In the genomic region with DNA sequence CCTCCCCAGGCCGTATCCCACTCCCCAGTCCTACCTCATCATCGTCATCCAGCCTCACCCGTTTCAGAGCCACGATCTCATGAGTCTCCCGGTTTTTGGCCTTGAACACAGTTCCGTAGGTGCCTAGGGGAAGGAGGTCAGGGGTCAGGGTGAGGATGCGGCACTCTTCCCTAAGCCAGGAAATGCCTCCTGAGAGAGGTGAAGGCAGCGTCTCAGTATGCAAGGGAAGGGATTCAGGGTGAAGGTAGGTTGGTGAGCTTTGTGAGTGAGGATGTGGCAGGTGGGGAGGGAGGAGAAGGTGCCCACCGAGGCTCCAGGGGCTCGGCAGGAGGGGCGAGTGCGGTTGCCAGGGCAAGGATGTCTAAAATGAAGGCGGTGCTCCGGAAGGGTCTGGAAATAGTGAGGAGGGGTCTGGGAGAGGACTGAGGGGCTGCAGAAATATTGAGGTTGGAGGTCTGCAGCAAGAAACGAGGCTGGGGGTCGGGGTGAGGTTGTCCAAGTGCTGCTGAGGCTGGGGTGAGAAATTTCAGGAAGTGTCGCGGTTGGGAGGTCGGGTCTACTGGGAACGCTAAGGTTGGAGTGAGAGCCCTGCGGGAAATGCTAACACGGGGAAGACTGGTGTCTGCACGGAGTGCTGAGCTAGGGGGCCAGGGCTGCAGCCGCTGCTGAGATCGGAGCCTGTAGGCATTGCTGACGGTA, we compare ENCODE assay signal across 8 cellular contexts. TPM values are rescaled to one million over a fixed set of nuclear protein-coding genes. Genes with fewer than 3 reads are reported as not detected.
A peak's percentile ranks its signal among the peaks of the same experiment; 100 is the strongest.
DNase-seq lines count a peak whose midpoint lies in the region; ATAC-seq and TF ChIP-seq lines count a peak whose summit lies in the region.

No MANE protein-coding gene starts in this region.

- TF ChIP-seq CTCF in GM23338 (conservative IDR thresholded peaks at IDR 0.05; ENCODE audit: low read depth in 2 of 2) (no peak), cardiac fibroblast (IDR thresholded peaks at IDR 0.05; ENCODE audit: low read depth, low read length) (no peak)

- no peaks in the 10 kb centered on the region for H3K36me3 Mint-ChIP-seq in GM23338 (ENCODE audit: low read depth)

- H3K4me1 Mint-ChIP-seq in GM23338, result peaks cover 46% of the 10 kb centered on the region

- no peaks in the 10 kb centered on the region for H3K9me3 ChIP-seq in Karpas-422 (ENCODE audit: low read length)
- no peaks in the 10 kb centered on the region for H3K9me3 ChIP-seq in muscle layer of colon (ENCODE audit: low read length)

- H3K4me1 ChIP-seq in GM23338 (ENCODE audit: insufficient read depth) (peaks cover 32% of the 10 kb centered on the region), Karpas-422 (ENCODE audit: low read length) (peaks cover 31% of the 10 kb centered on the region), muscle layer of colon (ENCODE audit: insufficient read depth, low read length) (peaks cover 38% of the 10 kb centered on the region)

- H3K4me3 Mint-ChIP-seq in GM23338, result peak overlapping the region; percentile 86

- H2AFZ ChIP-seq in GM23338 (peak overlapping the region; percentile 72), Karpas-422 (ENCODE audit: low read length) (peak overlapping the region; percentile 49; the same call in 1 of the 2 replicates)

- H3K4me3 ChIP-seq in GM23338 (peak overlapping the region; percentile 99), Karpas-422 (ENCODE audit: low read length) (peak overlapping the region; percentile 87), cardiac fibroblast (replicated peaks in 1 of 2; ENCODE audit: low read depth in 2 of 2, low read length in 2 of 2) (peak overlapping the region; percentile 69 to 73), muscle layer of colon (ENCODE audit: low read depth in 1 of 2, low read length in 2 of 2) (peak overlapping the region; percentile 44 to 97)

- H3K27ac Mint-ChIP-seq in GM23338, result no peak overlapping the region; the same call in 1 of the 2 replicates

- no peaks in the 10 kb centered on the region for H3K9me3 Mint-ChIP-seq in GM23338

- H3K4me2 ChIP-seq in GM23338 (peak overlapping the region; percentile 94), Karpas-422 (ENCODE audit: low read depth, low read length, poor library complexity, severe bottlenecking) (peak overlapping the region; percentile 82)

- H3K27ac ChIP-seq in GM23338 (ENCODE audit: low read depth), result no peak overlapping the region
- H3K27ac ChIP-seq in Karpas-422 (ENCODE audit: low read length), result no peak overlapping the region
- H3K27ac ChIP-seq in muscle layer of colon (ENCODE audit: low read depth, low read length), result peak overlapping the region; percentile 97

- H3K9ac ChIP-seq in Karpas-422 (ENCODE audit: low read length) (peak overlapping the region; percentile 88), muscle layer of colon (ENCODE audit: low read length) (peak overlapping the region; percentile 17)

- H4K20me1 ChIP-seq in GM23338 (replicated peaks; ENCODE audit: insufficient read depth) (no peaks in the 10 kb centered on the region; the same call in 1 of the 2 replicates), Karpas-422 (ENCODE audit: insufficient read depth, low read depth, low read length) (0 out of 2 replicates have a peak, but pooled peaks cover 5% of the 10 kb centered on the region)

- H3K79me2 ChIP-seq in GM23338 (replicated peaks; ENCODE audit: insufficient read depth) (0 out of 2 replicates have a peak, but pooled peaks cover 3% of the 10 kb centered on the region), Karpas-422 (ENCODE audit: low read length) (peaks cover 28% of the 10 kb centered on the region)

- H3K27me3 Mint-ChIP-seq in GM23338 (ENCODE audit: insufficient read depth, low read depth, poor library complexity), result peaks cover 40% of the 10 kb centered on the region

- H3F3A ChIP-seq in GM23338 (replicated peaks; ENCODE audit: low read depth), result peaks cover 14% of the 10 kb centered on the region

- ATAC-seq in GM18502 (IDR thresholded peaks at IDR 0.05; ENCODE audit: poor library complexity, unreplicated experiment) (peak; percentile 15), GM23338 (peak; percentile 13)

- H3K27me3 ChIP-seq in GM23338 (ENCODE audit: insufficient read depth), result peaks cover 36% of the 10 kb centered on the region
- no peaks in the 10 kb centered on the region for H3K27me3 ChIP-seq in Karpas-422 (ENCODE audit: low read length)
- H3K27me3 ChIP-seq in muscle layer of colon (ENCODE audit: control insufficient read depth in 1 of 2, insufficient read depth in 2 of 2, low read length in 2 of 2), result no peaks in the 10 kb centered on the region

- no peaks in the 10 kb centered on the region for H3K36me3 ChIP-seq in GM23338 (ENCODE audit: insufficient read depth)
- no peaks in the 10 kb centered on the region for H3K36me3 ChIP-seq in Karpas-422 (ENCODE audit: insufficient read depth, low read length)
- no peaks in the 10 kb centered on the region for H3K36me3 ChIP-seq in muscle layer of colon (ENCODE audit: insufficient read depth, low read length)

- H3K9me2 ChIP-seq in GM23338 (ENCODE audit: insufficient read depth) (no peaks in the 10 kb centered on the region), Karpas-422 (replicated peaks; ENCODE audit: insufficient read depth, low read length) (no peaks in the 10 kb centered on the region)

- DNase-seq in GM23338 (ENCODE audit: low spot score) (peak; percentile 43), Karpas-422 (peak; percentile 46), cardiac fibroblast (ENCODE audit: low read depth in 2 of 2) (no peak), COR-L47 (lab: John Stamatoyannopoulos, UW) (no peak), NCI-H1105 treated with DMSO at 0.1 percent for 48 hours (lab: John Stamatoyannopoulos, UW) (no peak), NCI-H2107 treated with DMSO at 0.1 percent for 48 hours (lab: John Stamatoyannopoulos, UW; ENCODE audit: unreplicated experiment) (no peak)

RNA-seq across cellular contexts. Expression of a gene that starts 0.5 kb away (rescaled TPM):
- total RNA-seq in GM23338 (2014; rRNA removed; shearing (Covaris generic)), result 17.4 and 19.8 TPM in 2 replicates
- 27.1 TPM in 2 replicates for polyA plus RNA-seq in GM23338 (2016; fragmentation: Nextera tagmentation; extraction: Ambion mirVana)
- 13.6 and 33.0 TPM in 2 replicates for total RNA-seq in Karpas-422 (2014; rRNA removed; shearing (Covaris generic); ENCODE audit: low replicate concordance)

RNA-seq across cellular contexts. Expression of a gene that starts 2.2 kb away (rescaled TPM):
- total RNA-seq in GM23338 (2014; rRNA removed; shearing (Covaris generic)), result 90.4 and 106 TPM in 2 replicates
- 64.8 and 75.5 TPM in 2 replicates for polyA plus RNA-seq in GM23338 (2016; fragmentation: Nextera tagmentation; extraction: Ambion mirVana)
- 35.1 and 113 TPM in 2 replicates for total RNA-seq in Karpas-422 (2014; rRNA removed; shearing (Covaris generic); ENCODE audit: low replicate concordance)

RNA-seq across cellular contexts. Expression of a gene that starts 8.9 kb away (rescaled TPM):
- 0.54 and 0.90 TPM in 2 replicates for total RNA-seq in GM23338 (2014; rRNA removed; shearing (Covaris generic))
- 0.87 and 1.4 TPM in 2 replicates for polyA plus RNA-seq in GM23338 (2016; fragmentation: Nextera tagmentation; extraction: Ambion mirVana)
- total RNA-seq in Karpas-422 (2014; rRNA removed; shearing (Covaris generic); ENCODE audit: low replicate concordance), result 4.5 and 6.2 TPM in 2 replicates

RNA-seq across cellular contexts. Expression of a gene that starts 23.4 kb away (rescaled TPM):
- total RNA-seq in GM23338 (2014; rRNA removed; shearing (Covaris generic)), result 42.5 and 57.4 TPM in 2 replicates
- polyA plus RNA-seq in GM23338 (2016; fragmentation: Nextera tagmentation; extraction: Ambion mirVana), result 36.4 and 37.4 TPM in 2 replicates
- total RNA-seq in Karpas-422 (2014; rRNA removed; shearing (Covaris generic); ENCODE audit: low replicate concordance), result 48.8 and 127 TPM in 2 replicates

RNA-seq across cellular contexts. Expression of a gene that starts 26.1 kb away (rescaled TPM):
- 37.1 and 61.1 TPM in 2 replicates for total RNA-seq in GM23338 (2014; rRNA removed; shearing (Covaris generic))
- 47.6 and 59.6 TPM in 2 replicates for polyA plus RNA-seq in GM23338 (2016; fragmentation: Nextera tagmentation; extraction: Ambion mirVana)
- 30.9 and 56.4 TPM in 2 replicates for total RNA-seq in Karpas-422 (2014; rRNA removed; shearing (Covaris generic); ENCODE audit: low replicate concordance)

Comparison
In these comparisons a context has a peak if more than half of its experiments do, and no peak if none do; other contexts are left out.
1. DNase-seq: peak in GM23338 (single experiment) and Karpas-422 (single experiment); none in cardiac fibroblast (0 of 2), COR-L47 (single experiment), NCI-H1105 treated with DMSO at 0.1 percent for 48 hours (single experiment) and NCI-H2107 treated with DMSO at 0.1 percent for 48 hours (single experiment).
2. Peak in every context shown above with its lines, with median percentiles within 50 percentile points of each other: H3K4me3 ChIP-seq.